ENCODE assay signal across 30 cellular contexts in the genomic region with DNA sequence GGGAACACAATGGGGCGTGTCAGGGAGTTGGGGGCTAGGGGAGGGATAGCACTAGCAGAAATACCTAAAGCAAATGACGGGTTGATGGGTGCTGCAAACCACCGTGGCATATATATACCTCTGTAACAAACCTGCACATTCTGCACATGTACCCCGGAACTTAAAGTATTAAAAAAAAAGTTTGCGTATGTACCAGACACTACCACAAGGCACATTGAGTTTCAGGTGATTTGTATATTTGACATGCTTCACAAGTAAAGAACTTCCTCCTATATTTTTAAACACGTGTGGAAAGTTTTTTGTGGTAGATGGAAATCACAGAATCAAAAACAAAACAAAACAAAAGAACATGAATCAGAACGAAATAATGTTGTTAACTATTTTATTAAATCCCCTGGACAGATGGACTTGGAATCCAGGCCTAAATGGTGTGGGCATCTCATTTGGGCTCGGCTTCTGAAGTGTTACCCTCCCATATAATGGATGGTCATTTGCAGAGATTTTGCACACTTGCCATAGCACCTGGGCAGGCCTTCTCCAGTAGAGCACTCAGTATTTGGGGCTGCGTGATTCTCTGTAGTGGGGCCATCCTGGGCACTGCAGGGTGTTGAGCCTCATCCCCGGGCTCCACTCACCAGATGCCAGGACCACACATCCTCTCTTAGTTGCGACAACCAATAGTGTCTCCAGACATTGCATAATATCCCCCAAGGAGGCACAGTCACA. TPM values are rescaled to one million over a fixed set of nuclear protein-coding genes. Genes with fewer than 3 reads are reported as not detected.
DNase-seq lines count a peak whose midpoint lies in the region; ATAC-seq and TF ChIP-seq lines count a peak whose summit lies in the region.
"Had no signal": no experiment of that assay in that cellular context is flagged by ENCODE, and none has a peak within 500 bp of the region (broad histone marks: within the 10 kb centered on the region; RNA-seq: fewer than 3 reads in every experiment).

No MANE protein-coding gene starts in this region.

- intact Hi-C loops in left ventricle myocardium inferior (cut with micrococcal nuclease), result no loop called here

- no peaks in the 10 kb centered on the region for H3K4me1 Mint-ChIP-seq in chondrocyte (ENCODE audit: low read depth)
- H3K4me1 Mint-ChIP-seq: activated CD8-positive, alpha-beta memory T cell treated with anti-CD3 and anti-CD28 coated beads, Interleukin-2, amount 10 ng/mL, durations not matched to agents 7 days and 5 days had no signal

- no peak overlapping the region for H3K4me3 ChIP-seq in GM12864 (ENCODE audit: low read depth, low read length)
- no peak overlapping the region for H3K4me3 ChIP-seq in left ventricle myocardium inferior
- H3K4me3 ChIP-seq: gastrocnemius medialis, right atrium auricular region, suprapubic skin, uterus had no signal

- no peaks in the 10 kb centered on the region for H3K36me3 ChIP-seq in left ventricle myocardium inferior
- H3K36me3 ChIP-seq: gastrocnemius medialis, right atrium auricular region, suprapubic skin, uterus had no signal

- H3K27me3 Mint-ChIP-seq in chondrocyte (ENCODE audit: low read depth), result no peaks in the 10 kb centered on the region
- H3K27me3 Mint-ChIP-seq: activated CD8-positive, alpha-beta memory T cell treated with anti-CD3 and anti-CD28 coated beads, Interleukin-2, amount 10 ng/mL, durations not matched to agents 7 days and 5 days; activated naive CD8-positive, alpha-beta T cell; naive B cell had no signal

- H3K27ac ChIP-seq in left ventricle myocardium inferior (replicated peaks), result no peak overlapping the region
- H3K27ac ChIP-seq: gastrocnemius medialis, KMS-11, right atrium auricular region, suprapubic skin, uterus had no signal

- H3K4me3 Mint-ChIP-seq in chondrocyte (ENCODE audit: unreplicated experiment), result no peak overlapping the region
- H3K4me3 Mint-ChIP-seq: activated CD8-positive, alpha-beta memory T cell treated with anti-CD3 and anti-CD28 coated beads, Interleukin-2, amount 10 ng/mL, durations not matched to agents 7 days and 5 days; activated naive CD8-positive, alpha-beta T cell; activated T-helper 1 cell treated with anti-CD3 and anti-CD28 coated beads, Interleukin-12 subunit alpha, Interleukin-12 subunit beta, Interleukin-2, Interleukin-4 antibody, amounts not matched to agents 30 ng/mL and 10 ng/mL and 1 ng/mL, durations not matched to agents 14 hours and 24 hours and 36 hours; naive B cell had no signal

- H3K9me3 ChIP-seq in left ventricle myocardium inferior (replicated peaks), result no peaks in the 10 kb centered on the region
- H3K9me3 ChIP-seq: Caco-2, gastrocnemius medialis, right atrium auricular region, suprapubic skin, uterus had no signal

- H3K9me3 Mint-ChIP-seq in chondrocyte (ENCODE audit: low read depth), result no peaks in the 10 kb centered on the region
- H3K9me3 Mint-ChIP-seq: naive B cell had no signal

- ATAC-seq in GM21390 (IDR thresholded peaks at IDR 0.05; ENCODE audit: unreplicated experiment) (peak; percentile 91), HG02938 (IDR thresholded peaks at IDR 0.05; ENCODE audit: unreplicated experiment) (peak; percentile 87), HG03460 (IDR thresholded peaks at IDR 0.05; ENCODE audit: unreplicated experiment) (peak; percentile 76), GM18873 (IDR thresholded peaks at IDR 0.05; ENCODE audit: low FRiP score, unreplicated experiment) (no peak)
- ATAC-seq: activated CD8-positive, alpha-beta memory T cell treated with anti-CD3 and anti-CD28 coated beads, Interleukin-2, amount 10 ng/mL, durations not matched to agents 7 days and 5 days; esophagus mucosa; gastrocnemius medialis had no signal

- H3K36me3 Mint-ChIP-seq in chondrocyte (ENCODE audit: low read depth), result no peaks in the 10 kb centered on the region
- H3K36me3 Mint-ChIP-seq: activated CD8-positive, alpha-beta memory T cell treated with anti-CD3 and anti-CD28 coated beads, Interleukin-2, amount 10 ng/mL, durations not matched to agents 7 days and 5 days; activated naive CD8-positive, alpha-beta T cell; naive B cell had no signal

- H3K4me1 ChIP-seq in left ventricle myocardium inferior, result no peaks in the 10 kb centered on the region
- H3K4me1 ChIP-seq: Caco-2, gastrocnemius medialis, right atrium auricular region, suprapubic skin, uterus had no signal

- H3K27me3 ChIP-seq in left ventricle myocardium inferior (ENCODE audit: low read depth), result no peaks in the 10 kb centered on the region
- H3K27me3 ChIP-seq: gastrocnemius medialis, right atrium auricular region, suprapubic skin, uterus had no signal

- peak; percentile 45 for DNase-seq in GM12864 (ENCODE audit: low read depth)
- no peak for DNase-seq in left ventricle myocardium inferior
- DNase-seq in chondrocyte (ENCODE audit: low spot score), result no peak
- no peak for DNase-seq in NCI-H2227 (lab: John Stamatoyannopoulos, UW; ENCODE audit: unreplicated experiment)
- DNase-seq: activated CD4-positive, alpha-beta T cell treated with anti-CD3 and anti-CD28 coated beads for 48 hours; activated CD8-positive, alpha-beta memory T cell treated with anti-CD3 and anti-CD28 coated beads, Interleukin-2, amount 10 ng/mL, durations not matched to agents 7 days and 5 days; Caco-2; effector memory CD4-positive, alpha-beta T cell; gastrocnemius medialis; mammary epithelial cell; naive B cell; NCI-H1694 treated with DMSO at 0.1 percent for 48 hours; NCI-H748 treated with DMSO at 0.1 percent for 48 hours; SIG-M5; T-helper 1 cell; uterus had no signal

- no peak for TF ChIP-seq CTCF in GM12864 (IDR thresholded peaks at IDR 0.05; ENCODE audit: low read depth, low read length, missing control alignments)
- TF ChIP-seq CTCF in left ventricle myocardium inferior (IDR thresholded peaks at IDR 0.05; ENCODE audit: borderline replicate concordance), result no peak
- TF ChIP-seq CTCF in chondrocyte (IDR thresholded peaks at IDR 0.05), result no peak

- no peak overlapping the region for H3K27ac Mint-ChIP-seq in chondrocyte (ENCODE audit: unreplicated experiment)
- H3K27ac Mint-ChIP-seq: activated CD8-positive, alpha-beta memory T cell treated with anti-CD3 and anti-CD28 coated beads, Interleukin-2, amount 10 ng/mL, durations not matched to agents 7 days and 5 days; activated naive CD8-positive, alpha-beta T cell; activated T-helper 1 cell treated with anti-CD3 and anti-CD28 coated beads, Interleukin-12 subunit alpha, Interleukin-12 subunit beta, Interleukin-2, Interleukin-4 antibody, amounts not matched to agents 30 ng/mL and 10 ng/mL and 1 ng/mL, durations not matched to agents 14 hours and 24 hours and 36 hours had no signal

RNA-seq across cellular contexts. Expression of a gene that starts 29.6 kb away (rescaled TPM):
- total RNA-seq in left ventricle myocardium inferior, result not detected
- total RNA-seq in chondrocyte, result not detected in 3 replicates
- total RNA-seq: activated T-helper 1 cell treated with anti-CD3 and anti-CD28 coated beads, Interleukin-12 subunit alpha, Interleukin-12 subunit beta, Interleukin-2, Interleukin-4 antibody, amounts not matched to agents 30 ng/mL and 10 ng/mL and 1 ng/mL, durations not matched to agents 14 hours and 24 hours and 36 hours; Caco-2; cerebellum; esophagus mucosa; gastrocnemius medialis; HT1080; kidney epithelial cell; mammary epithelial cell; omental fat pad; right atrium auricular region; suprapubic skin; uterus had no signal
